8 cellular contexts compared by ENCODE assay signal in genomic region chr16:8572919-8573724, GRCh38. TPM values are rescaled to one million over a fixed set of nuclear protein-coding genes. Genes with fewer than 3 reads are reported as not detected.
DNase-seq lines count a peak whose midpoint lies in the region; ATAC-seq and TF ChIP-seq lines count a peak whose summit lies in the region.

No MANE protein-coding gene starts in this region.

- no peak for DNase-seq in heart right ventricle
- no peak for DNase-seq in right cardiac atrium
- DNase-seq in NCI-H460 (ENCODE audit: extremely low read depth, low read depth): peak; percentile 26
- DNase-seq in dermis blood vessel endothelial cell: peak; percentile 32
- DNase-seq in stimulated activated CD4-positive, alpha-beta T cell treated with anti-CD3 and anti-CD28 coated beads, Interleukin-12 subunit alpha, Interleukin-12 subunit beta, amount 100 ng/mL, for 4 hours: no peak
- DNase-seq in NCI-H1092 treated with DMSO at 0.1 percent for 48 hours (lab: John Stamatoyannopoulos, UW): no peak

- H3K4me3 ChIP-seq in heart right ventricle: no peak overlapping the region
- no peak overlapping the region for H3K4me3 ChIP-seq in right cardiac atrium (ENCODE audit: low read length)
- no peak overlapping the region for H3K4me3 ChIP-seq in neutrophil (ENCODE audit: low read depth in 1 of 2, low read length in 1 of 2)

- H3K4me1 ChIP-seq in heart right ventricle: peaks cover 0 to 14% (median 0%) of the 10 kb centered on the region in 9 donors
- no peaks in the 10 kb centered on the region for H3K4me1 ChIP-seq in right cardiac atrium (ENCODE audit: control insufficient read depth, insufficient read depth, low read length)
- no peaks in the 10 kb centered on the region for H3K4me1 ChIP-seq in neutrophil (ENCODE audit: control insufficient read depth in 1 of 2, insufficient read depth in 1 of 2, low read depth in 1 of 2, low read length in 1 of 2)

- intact Hi-C loops in heart right ventricle (cut with DNase I): loop anchor here in 3 of 10 donors (5.0 to 10.0 kb wide), 3 partner anchors 49 to 222 kb away; partner anchors contain the start of genes METTL22 (in 1 of the 3), PMM2 (in 1 of the 3) and TMEM186 (in 1 of the 3)
- intact Hi-C loops in right cardiac atrium (cut with DNase I): no loop called here

- peak in 1 of 8 donors; percentile 32 for ATAC-seq in heart right ventricle
- ATAC-seq in right cardiac atrium: no peak
- ATAC-seq in activated CD4-positive, CD25-positive, alpha-beta regulatory T cell treated with anti-CD3 and anti-CD28 coated beads, Interleukin-2, amount 50 U/mL, for 24 hours: no peak

- H3K9me3 ChIP-seq in heart right ventricle (no peaks in the 10 kb centered on the region), right cardiac atrium (ENCODE audit: control insufficient read depth, low read length) (no peaks in the 10 kb centered on the region), neutrophil (no peaks in the 10 kb centered on the region)

- WGBS in heart right ventricle, 2 donors: 28 to 32% methylated on average over 7 of the region's 7 CpGs
- 28% methylated on average over 7 of the region's 7 CpGs for WGBS in right cardiac atrium

- peak in 7 of 9 donors; percentile 27 to 55 (median 46) for TF ChIP-seq CTCF in heart right ventricle (IDR thresholded peaks at IDR 0.05)
- TF ChIP-seq CTCF in neutrophil (IDR thresholded peaks at IDR 0.05): peak; percentile 35

- H3K27ac ChIP-seq in heart right ventricle (no peak overlapping the region), right cardiac atrium (ENCODE audit: low read length) (no peak overlapping the region), neutrophil (no peak overlapping the region)

- H3K27me3 ChIP-seq in heart right ventricle (peaks cover 0 to 52% (median 34%) of the 10 kb centered on the region in 7 donors), right cardiac atrium (ENCODE audit: control insufficient read depth, insufficient read depth) (no peaks in the 10 kb centered on the region), neutrophil (peaks cover 66% of the 10 kb centered on the region)

- H3K36me3 ChIP-seq in heart right ventricle (no peaks in the 10 kb centered on the region), neutrophil (no peaks in the 10 kb centered on the region)

RNA-seq across cellular contexts. Expression of gene TMEM114, which starts 17.2 kb away (rescaled TPM):
- total RNA-seq in heart right ventricle: under 1 TPM in 2 of 10 donors, not detected in 8; 0.34 to 0.37 TPM
- polyA plus RNA-seq in heart right ventricle: not detected
- not detected for total RNA-seq in right cardiac atrium
- not detected for polyA plus RNA-seq in right cardiac atrium
- not detected in 2 replicates for total RNA-seq in NCI-H460 (2014; rRNA removed; shearing (Covaris generic))
- polyA plus RNA-seq in NCI-H460 (2014; cell fraction: nucleus; rRNA removed): not detected in 2 replicates
- total RNA-seq in dermis blood vessel endothelial cell: not detected in 2 replicates

RNA-seq across cellular contexts. Expression of gene METTL22, which starts 48.4 kb away (rescaled TPM):
- total RNA-seq in heart right ventricle: 10 to 100 TPM; 23.5 to 36.4 (median 32.9) TPM
- 10 to 100 TPM; 53.3 to 64.5 TPM for polyA plus RNA-seq in heart right ventricle
- total RNA-seq in right cardiac atrium: 10 to 100 TPM; 28.1 to 37.3 (median 33.3) TPM
- polyA plus RNA-seq in right cardiac atrium: 26.9 TPM
- 23.3 and 25.2 TPM in 2 replicates for total RNA-seq in NCI-H460 (2014; rRNA removed; shearing (Covaris generic))
- polyA plus RNA-seq in NCI-H460 (2014; cell fraction: nucleus; rRNA removed): 67.7 and 78.7 TPM in 2 replicates
- 22.4 and 27.1 TPM in 2 replicates for total RNA-seq in dermis blood vessel endothelial cell

Comparison
In these comparisons a context has a peak if more than half of its experiments do, and no peak if none do; other contexts are left out.
1. DNase-seq: peak in NCI-H460 (single experiment) and dermis blood vessel endothelial cell (single experiment); none in heart right ventricle (0 of 2), right cardiac atrium (0 of 3), stimulated activated CD4-positive, alpha-beta T cell treated with anti-CD3 and anti-CD28 coated beads, Interleukin-12 subunit alpha, Interleukin-12 subunit beta, amount 100 ng/mL, for 4 hours (single experiment) and NCI-H1092 treated with DMSO at 0.1 percent for 48 hours (single experiment).